8 cellular contexts compared by ENCODE assay signal in genomic region chr12:123971449-123971769, GRCh38. TPM values are rescaled to one million over a fixed set of nuclear protein-coding genes. Genes with fewer than 3 reads are reported as not detected.
DNase-seq lines count a peak whose midpoint lies in the region; ATAC-seq and TF ChIP-seq lines count a peak whose summit lies in the region.

No MANE protein-coding gene starts in this region.

- no peak for ATAC-seq in HG03175 (IDR thresholded peaks at IDR 0.05; ENCODE audit: unreplicated experiment)

- peaks cover 18% of the 10 kb centered on the region for H3K4me1 ChIP-seq in CD8-positive, alpha-beta memory T cell (ENCODE audit: insufficient read depth, low read length)
- H3K4me1 ChIP-seq in Peyer's patch (peaks cover 0 to 13% (median 0%) of the 10 kb centered on the region in 4 donors), parathyroid adenoma (peaks cover 19% of the 10 kb centered on the region)

- H3K4me3 ChIP-seq in CD8-positive, alpha-beta memory T cell (ENCODE audit: low read length) = peak overlapping the region; percentile 42
- H3K4me3 ChIP-seq in Peyer's patch = peak overlapping the region; percentile 68 to 98 (median 92)
- H3K4me3 ChIP-seq in epithelial cell of proximal tubule (ENCODE audit: low read depth, low read length) = peak overlapping the region; percentile 80
- peak overlapping the region; percentile 65 for H3K4me3 ChIP-seq in parathyroid adenoma (ENCODE audit: low read depth, low read length)

- TF ChIP-seq CTCF in Peyer's patch (IDR thresholded peaks at IDR 0.05) (no peak), epithelial cell of proximal tubule (conservative IDR thresholded peaks at IDR 0.05; ENCODE audit: low read depth, low read length) (no peak), parathyroid adenoma (IDR thresholded peaks at IDR 0.05) (no peak)

- CTCF ChIA-PET in CD8-positive, alpha-beta memory T cell (lab: Charles Lee) = interaction anchor here (1.2 to 1.3 kb wide), 2 partner anchors 11 to 34 kb away, joined by 4 to 5 read pairs; no protein-coding TSS in a partner anchor

- TF ChIP-seq POLR2A in Peyer's patch (IDR thresholded peaks at IDR 0.05) = peak in 1 of 2 donors; percentile 8

- H3K36me3 Mint-ChIP-seq in CD8-positive, alpha-beta memory T cell = peaks cover 0 to 22% (median 4%) of the 10 kb centered on the region in 3 donors

- peaks cover 28 to 59% (median 59%) of the 10 kb centered on the region in 3 donors for H3K4me1 Mint-ChIP-seq in CD8-positive, alpha-beta memory T cell

- no peak for DNase-seq in CD8-positive, alpha-beta memory T cell
- no peak for DNase-seq in Peyer's patch
- DNase-seq in epithelial cell of proximal tubule (ENCODE audit: low read depth) = no peak
- no peak for DNase-seq in stimulated activated CD4-positive, alpha-beta T cell treated with anti-CD3 and anti-CD28 coated beads, Interleukin-15, amount 100 ng/mL, for 24 hours
- DNase-seq in glomerular visceral epithelial cell (ENCODE audit: extremely low spot score) = no peak
- no peak for DNase-seq in NCI-H2196 treated with DMSO at 0.1 percent for 48 hours (lab: John Stamatoyannopoulos, UW; ENCODE audit: unreplicated experiment)

- peak overlapping the region; percentile 88 to 97 (median 92) for H3K4me3 Mint-ChIP-seq in CD8-positive, alpha-beta memory T cell

- H3K79me2 ChIP-seq in parathyroid adenoma = peaks cover 18% of the 10 kb centered on the region

- H3K36me3 ChIP-seq in CD8-positive, alpha-beta memory T cell (ENCODE audit: insufficient read depth, low read length) = peaks cover 4% of the 10 kb centered on the region
- peaks cover 0 to 4% (median 0%) of the 10 kb centered on the region in 3 donors for H3K36me3 ChIP-seq in Peyer's patch
- no peaks in the 10 kb centered on the region for H3K36me3 ChIP-seq in parathyroid adenoma (ENCODE audit: control insufficient read depth, insufficient read depth, low read length)

- H2AFZ ChIP-seq in parathyroid adenoma = peak overlapping the region; percentile 89

- no peaks in the 10 kb centered on the region for H3K27me3 Mint-ChIP-seq in CD8-positive, alpha-beta memory T cell

- peak overlapping the region; percentile 58 for H3K9ac ChIP-seq in parathyroid adenoma

- H3K9me3 Mint-ChIP-seq in CD8-positive, alpha-beta memory T cell = no peaks in the 10 kb centered on the region

- H3K27me3 ChIP-seq in CD8-positive, alpha-beta memory T cell (ENCODE audit: insufficient read depth, low read length, poor library complexity, severe bottlenecking) = no peaks in the 10 kb centered on the region
- no peaks in the 10 kb centered on the region for H3K27me3 ChIP-seq in Peyer's patch
- H3K27me3 ChIP-seq in parathyroid adenoma (ENCODE audit: control insufficient read depth, insufficient read depth, low read length) = no peaks in the 10 kb centered on the region

- peak overlapping the region; percentile 89 to 98 (median 92) for H3K27ac Mint-ChIP-seq in CD8-positive, alpha-beta memory T cell

- H3K9me3 ChIP-seq in CD8-positive, alpha-beta memory T cell (ENCODE audit: low read length) = no peaks in the 10 kb centered on the region
- H3K9me3 ChIP-seq in Peyer's patch (no peaks in the 10 kb centered on the region), parathyroid adenoma (ENCODE audit: control insufficient read depth, low read length) (no peaks in the 10 kb centered on the region)

- H3K4me2 ChIP-seq in parathyroid adenoma (ENCODE audit: low read length) = peak overlapping the region; percentile 70

- POLR2A ChIA-PET in CD8-positive, alpha-beta memory T cell (lab: Charles Lee) = interaction anchor here (0.5 to 0.7 kb wide), 4 partner anchors 39 to 875 kb away, joined by 3 to 7 read pairs (median 4); partner anchors contain the start of gene DDX55

- H3K27ac ChIP-seq in CD8-positive, alpha-beta memory T cell (ENCODE audit: low read depth, low read length) = peak overlapping the region; percentile 62
- H3K27ac ChIP-seq in Peyer's patch (peak overlapping the region; percentile 88 to 99 (median 91)), parathyroid adenoma (peak overlapping the region; percentile 89)

RNA-seq across cellular contexts. Expression of gene CCDC92, which starts 1.2 kb away (rescaled TPM):
- 10 to 100 TPM; 10.2 to 12.9 TPM for total RNA-seq in CD8-positive, alpha-beta memory T cell
- polyA plus RNA-seq in CD8-positive, alpha-beta memory T cell = 48.9 TPM
- total RNA-seq in Peyer's patch (10 to 100 TPM; 23.1 to 33.3 (median 30.9) TPM), epithelial cell of proximal tubule (13.5 and 25.9 TPM in 2 replicates)

RNA-seq across cellular contexts. Expression of gene ZNF664, which starts 1.6 kb away (rescaled TPM):
- total RNA-seq in CD8-positive, alpha-beta memory T cell = 10 to 100 TPM; 73.0 to 75.8 TPM
- 10.8 TPM for polyA plus RNA-seq in CD8-positive, alpha-beta memory T cell
- 100 to 1,000 TPM in 3 of 4 donors, 10 to 100 TPM in 1; 75.9 to 160 (median 114) TPM for total RNA-seq in Peyer's patch
- total RNA-seq in epithelial cell of proximal tubule = 39.0 and 41.7 TPM in 2 replicates
